21 cellular contexts compared by ENCODE assay signal in the genomic region with DNA sequence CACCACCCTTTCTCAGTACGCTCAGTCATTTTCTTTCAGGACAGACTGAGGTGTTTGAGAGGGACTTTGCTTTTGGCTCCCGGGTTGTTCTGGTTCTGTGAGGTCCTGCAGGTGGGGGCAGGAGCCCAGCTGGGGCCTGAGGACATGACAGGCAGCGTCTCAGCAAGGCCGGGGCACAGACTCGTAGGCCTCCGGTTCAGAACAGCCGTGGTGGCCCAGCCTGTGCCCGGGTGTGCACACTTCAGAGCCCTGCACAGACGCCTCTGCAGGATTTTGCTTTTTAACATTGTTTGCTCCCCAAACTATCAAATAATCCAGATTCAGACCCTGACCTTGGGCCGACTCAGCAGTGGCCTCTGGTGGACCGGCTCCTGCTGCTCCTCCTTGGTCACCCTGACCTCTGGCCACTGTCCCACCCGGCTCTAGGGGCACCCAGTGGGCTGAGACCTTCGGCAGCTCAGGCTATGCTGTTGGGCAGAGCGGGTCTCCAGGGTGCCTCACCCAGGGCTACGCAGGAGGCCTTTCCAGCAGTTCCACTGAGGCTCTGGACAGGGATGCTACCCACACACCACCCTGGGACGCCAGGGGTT.
A peak's percentile ranks its signal among the peaks of the same experiment; 100 is the strongest.
DNase-seq lines count a peak whose midpoint lies in the region; ATAC-seq, FAIRE-seq and TF ChIP-seq lines count a peak whose summit lies in the region.
"Had no signal": no experiment of that assay in that cellular context is flagged by ENCODE, and none has a peak within 500 bp of the region (broad histone marks: within the 10 kb centered on the region; RNA-seq: fewer than 3 reads in every experiment).

No MANE protein-coding gene starts in this region.

- no peaks in the 10 kb centered on the region for H3K9me1 ChIP-seq in K562 (ENCODE audit: control insufficient read depth, insufficient read depth, low read length)

- H3K4me1 ChIP-seq in BLaER1 = peaks cover 65% of the 10 kb centered on the region
- H3K4me1 ChIP-seq in GM23338 (ENCODE audit: insufficient read depth) = no peaks in the 10 kb centered on the region
- H3K4me1 ChIP-seq in K562 (replicated peaks in 1 of 2; ENCODE audit: control insufficient read depth in 2 of 2, insufficient read depth in 2 of 2, low read length in 2 of 2) = peaks cover 0 to 5% of the 10 kb centered on the region in 2 experiments; a peak in 1 of 5 replicates
- peaks cover 37% of the 10 kb centered on the region for H3K4me1 ChIP-seq in HepG2 (ENCODE audit: insufficient read depth, low read length)
- H3K4me1 ChIP-seq: HAP-1 had no signal

- H3K36me3 ChIP-seq in BLaER1 = peaks cover 41% of the 10 kb centered on the region
- H3K36me3 ChIP-seq in GM23338 (ENCODE audit: insufficient read depth) = no peaks in the 10 kb centered on the region
- no peaks in the 10 kb centered on the region; the same call in 2 of the 3 replicates for H3K36me3 ChIP-seq in K562 (ENCODE audit: control insufficient read depth, insufficient read depth, low read length)
- peaks cover 0 to 3% of the 10 kb centered on the region in 2 experiments; a peak in 1 of 5 replicates for H3K36me3 ChIP-seq in HepG2 (replicated peaks in 1 of 2; ENCODE audit: control insufficient read depth in 1 of 2, insufficient read depth in 2 of 2, low read length in 2 of 2)
- H3K36me3 ChIP-seq: HAP-1 had no signal

- no peak overlapping the region for H3K27ac Mint-ChIP-seq in GM23338
- no peak overlapping the region for H3K27ac Mint-ChIP-seq in nephron progenitor cell
- H3K27ac Mint-ChIP-seq: CD4-positive, alpha-beta memory T cell; IgD-negative memory B cell had no signal

- TF ChIP-seq POLR2A in K562 (conservative IDR thresholded peaks at IDR 0.05) = no peak
- no peak for TF ChIP-seq POLR2A in HepG2 (IDR thresholded peaks at IDR 0.05; ENCODE audit: insufficient read depth in 1 of 2, low read depth in 2 of 2, low read length in 2 of 2)

- H3K36me3 Mint-ChIP-seq in GM23338 (ENCODE audit: low read depth) = no peaks in the 10 kb centered on the region
- H3K36me3 Mint-ChIP-seq in nephron progenitor cell (ENCODE audit: low read depth) = no peaks in the 10 kb centered on the region
- H3K36me3 Mint-ChIP-seq: CD4-positive, alpha-beta memory T cell; IgD-negative memory B cell had no signal

- CTCF ChIA-PET in K562 (lab: Yijun Ruan, JAX; ENCODE audit: low intra/inter-chr PET ratio) (no interaction called here), HepG2 (lab: Yijun Ruan, JAX; ENCODE audit: low intra/inter-chr PET ratio, low total read pairs) (interaction anchor here (1.6 kb wide), 1 partner anchor 102 kb away, joined by 9 read pairs; no protein-coding TSS in a partner anchor)

- H3K9me3 ChIP-seq in BLaER1 = no peaks in the 10 kb centered on the region
- no peaks in the 10 kb centered on the region for H3K9me3 ChIP-seq in K562 (replicated peaks; ENCODE audit: control insufficient read depth, insufficient read depth, low read depth, low read length)
- no peaks in the 10 kb centered on the region for H3K9me3 ChIP-seq in HepG2 (ENCODE audit: low read length)
- H3K9me3 ChIP-seq: HAP-1 had no signal

- H3K9me3 Mint-ChIP-seq in GM23338 (no peaks in the 10 kb centered on the region), nephron progenitor cell (no peaks in the 10 kb centered on the region)
- H3K9me3 Mint-ChIP-seq: CD14-positive monocyte, IgD-negative memory B cell had no signal

- TF ChIP-seq CTCF in GM23338 (conservative IDR thresholded peaks at IDR 0.05; ENCODE audit: low read depth in 2 of 2) = peak in 1 of 2 experiments; percentile 35; a peak in 2 of 4 replicates
- 0 out of 6 replicates have a peak, but pooled peaks of 2 of the 3 experiments have one; percentile 5 to 31 for TF ChIP-seq CTCF in K562 (IDR thresholded peaks at IDR 0.05 in 2 of 3, conservative IDR thresholded peaks at IDR 0.05 in 1 of 3; ENCODE audit: insufficient read depth in 2 of 3, low read depth in 1 of 3, low read length in 3 of 3)
- peak; percentile 70 for TF ChIP-seq CTCF in HepG2 (CRISPR knock-in tag; IDR thresholded peaks at IDR 0.05)
- TF ChIP-seq CTCF in nephron progenitor cell (IDR thresholded peaks at IDR 0.05) = no peak

- no TSS peak for BruUV-seq in K562 (replicated peaks; lab: Mats Ljungman, UMichigan)
- no TSS peak for BruUV-seq in HepG2 (replicated peaks; lab: Mats Ljungman, UMichigan)

- H3K27me3 ChIP-seq in BLaER1 = no peaks in the 10 kb centered on the region
- H3K27me3 ChIP-seq in GM23338 (ENCODE audit: insufficient read depth) = no peaks in the 10 kb centered on the region
- H3K27me3 ChIP-seq in K562 (ENCODE audit: control insufficient read depth in 2 of 2, insufficient read depth in 2 of 2, low read length in 2 of 2) = peaks cover 9 to 47% of the 10 kb centered on the region in 2 experiments; a peak in 4 of 5 replicates
- H3K27me3 ChIP-seq in HepG2 (ENCODE audit: control insufficient read depth in 1 of 2, insufficient read depth in 2 of 2, low read length in 2 of 2) = peaks cover 0 to 1% of the 10 kb centered on the region in 2 experiments; a peak in 1 of 5 replicates

- H3K4me2 ChIP-seq in BLaER1 (peak overlapping the region; percentile 23), GM23338 (no peak overlapping the region), K562 (ENCODE audit: insufficient read depth, low read length) (no peak overlapping the region), HepG2 (ENCODE audit: low read depth, low read length) (no peak overlapping the region)

- no peaks in the 10 kb centered on the region for H3F3A ChIP-seq in GM23338 (replicated peaks; ENCODE audit: low read depth)

- POLR2A ChIA-PET in K562 (lab: Yijun Ruan, JAX) = interaction anchor here (1.6 kb wide), 1 partner anchor 13 kb away, joined by 7 read pairs; no protein-coding TSS in a partner anchor
- POLR2A ChIA-PET in HepG2 (lab: Yijun Ruan, JAX) = no interaction called here

- in situ Hi-C loops in K562 (cut with MboI) (no loop called here), HepG2 (cut with HindIII; ENCODE audit: extremely low pct_ligation_motif_present, low pct_unique_long_range_greater_than_20kb) (no loop called here)

- H3K27ac ChIP-seq in BLaER1 = peak overlapping the region; percentile 41
- no peak overlapping the region for H3K27ac ChIP-seq in GM23338 (ENCODE audit: low read depth)
- no peak overlapping the region for H3K27ac ChIP-seq in K562 (ENCODE audit: extremely low read depth, low read depth, low read length)
- no peak overlapping the region for H3K27ac ChIP-seq in HepG2 (ENCODE audit: extremely low read length, insufficient read depth, low read length)
- H3K27ac ChIP-seq: HL-60 had no signal

- peaks cover 9% of the 10 kb centered on the region for H3K27me3 Mint-ChIP-seq in GM23338 (ENCODE audit: insufficient read depth, low read depth, poor library complexity)
- H3K27me3 Mint-ChIP-seq in nephron progenitor cell (ENCODE audit: low read depth, poor library complexity) = peaks cover 25% of the 10 kb centered on the region

- FAIRE-seq in K562 (lab: Jason Lieb, UNC) (no peak), HepG2 (lab: Jason Lieb, UNC) (no peak)
- FAIRE-seq: A204.1, H1, HTR-8/SVneo had no signal

- H2AFZ ChIP-seq in GM23338 = peak overlapping the region; percentile 47; the same call in 1 of the 2 replicates
- H2AFZ ChIP-seq in K562 (ENCODE audit: low read depth, low read length) = no peak overlapping the region
- H2AFZ ChIP-seq in HepG2 (ENCODE audit: low read length) = no peak overlapping the region

- WGBS in K562 (ENCODE audit: insufficient coverage, low coverage, missing lambda C conversion rate) = 25% methylated on average over 16 of the region's 16 CpGs
- WGBS in HepG2 (ENCODE audit: low lambda C conversion rate) = 61% methylated on average over 9 of the region's 16 CpGs

- TF ChIP-seq RAD21 in K562 (CRISPR knock-in tag; conservative IDR thresholded peaks at IDR 0.05 in 1 of 2, IDR thresholded peaks at IDR 0.05 in 1 of 2) (no peak), HepG2 (CRISPR knock-in tag; IDR thresholded peaks at IDR 0.05) (peak; percentile 75)

- no peaks in the 10 kb centered on the region for H3K9me2 ChIP-seq in GM23338 (ENCODE audit: insufficient read depth)

- ATAC-seq in GM23338 = no peak
- ATAC-seq in K562 = peak; percentile 59; the same call in 2 of the 3 replicates
- ATAC-seq in HepG2 = peak; percentile 78
- ATAC-seq in GM18870 (IDR thresholded peaks at IDR 0.05; ENCODE audit: unreplicated experiment) = no peak
- ATAC-seq in HG03095 (IDR thresholded peaks at IDR 0.05; ENCODE audit: unreplicated experiment) = no peak

- H3K79me2 ChIP-seq in GM23338 (replicated peaks; ENCODE audit: insufficient read depth) (no peaks in the 10 kb centered on the region), K562 (ENCODE audit: control insufficient read depth, insufficient read depth, low read length) (no peaks in the 10 kb centered on the region), HepG2 (ENCODE audit: insufficient read depth, low read length) (no peaks in the 10 kb centered on the region)

- no peak overlapping the region for H3K9ac ChIP-seq in BLaER1
- H3K9ac ChIP-seq in K562 (ENCODE audit: insufficient read depth in 1 of 2, low read depth in 2 of 2, low read length in 2 of 2) = no peak overlapping the region
- H3K9ac ChIP-seq in HepG2 (ENCODE audit: insufficient read depth, low read depth, low read length) = no peak overlapping the region

- intact Hi-C loops in K562 (cut with micrococcal nuclease) = no loop called here
- intact Hi-C loops in HepG2 (cut with micrococcal nuclease; ENCODE audit: unreplicated experiment) = loop anchor here (1.0 to 10.0 kb wide), 2 partner anchors 54 to 103 kb away; no protein-coding TSS in a partner anchor

- TF ChIP-seq EP300 in K562 (IDR thresholded peaks at IDR 0.05; ENCODE audit: low read length) (no peak), HepG2 (IDR thresholded peaks at IDR 0.05; ENCODE audit: low read depth in 2 of 2, low read length in 2 of 2) (no peak), HepG2 (CRISPR knock-in tag; IDR thresholded peaks at IDR 0.05; ENCODE audit: borderline replicate concordance) (no peak)

- peaks cover 2% of the 10 kb centered on the region; the same call in 1 of the 3 replicates for H3K4me1 Mint-ChIP-seq in GM23338
- H3K4me1 Mint-ChIP-seq in nephron progenitor cell = peaks cover 31% of the 10 kb centered on the region
- H3K4me1 Mint-ChIP-seq: CD14-positive monocyte; CD4-positive, alpha-beta memory T cell; IgD-negative memory B cell had no signal

- DNase-seq in GM23338 (ENCODE audit: low spot score) (no peak), K562 (ENCODE audit: extremely low read depth in 1 of 4, low spot score in 3 of 4) (no peak), HepG2 (ENCODE audit: low spot score) (no peak), HT-29 (ENCODE audit: low spot score) (no peak), nephron progenitor cell (no peak)
- DNase-seq: ACHN; CD4-positive, alpha-beta memory T cell; DMS153; DMS79; GDM1; KG1 had no signal

- no peak overlapping the region for H3K4me3 Mint-ChIP-seq in GM23338
- H3K4me3 Mint-ChIP-seq in nephron progenitor cell = no peak overlapping the region
- H3K4me3 Mint-ChIP-seq: CD14-positive monocyte; CD4-positive, alpha-beta memory T cell; IgD-negative memory B cell had no signal

- no peaks in the 10 kb centered on the region for H4K20me1 ChIP-seq in BLaER1
- H4K20me1 ChIP-seq in GM23338 (replicated peaks; ENCODE audit: insufficient read depth) = no peaks in the 10 kb centered on the region
- peaks cover 5% of the 10 kb centered on the region for H4K20me1 ChIP-seq in K562 (replicated peaks; ENCODE audit: control insufficient read depth, insufficient read depth, low read length)
- no peaks in the 10 kb centered on the region for H4K20me1 ChIP-seq in HepG2 (ENCODE audit: insufficient read depth, low read length)

- no peak overlapping the region for H3K4me3 ChIP-seq in BLaER1
- no peak overlapping the region for H3K4me3 ChIP-seq in GM23338
- no peak overlapping the region for H3K4me3 ChIP-seq in K562
- H3K4me3 ChIP-seq in HepG2 (replicated peaks in 1 of 3; ENCODE audit: insufficient read depth in 1 of 3, low read depth in 2 of 3, low read length in 3 of 3) = no peak overlapping the region
- H3K4me3 ChIP-seq: HAP-1 had no signal

Comparison
In these comparisons a context has a peak if more than half of its experiments do, and no peak if none do; other contexts are left out.
1. ATAC-seq: peak in K562 (single experiment) and HepG2 (single experiment); none in GM23338 (single experiment), GM18870 (single experiment) and HG03095 (single experiment).